Comparison of ENCODE assay signal across 8 cellular contexts in genomic region chr20:35601021-35601973, GRCh38. TPM values are rescaled to one million over a fixed set of nuclear protein-coding genes. Genes with fewer than 3 reads are reported as not detected.
DNase-seq lines count a peak whose midpoint lies in the region; ATAC-seq and TF ChIP-seq lines count a peak whose summit lies in the region.

No MANE protein-coding gene starts in this region.

- H3K9me3 Mint-ChIP-seq in activated T-helper 17 cell treated with anti-CD3 and anti-CD28 coated beads, Interleukin-2, amount 50 U/mL, for 72 hours, result no peaks in the 10 kb centered on the region
- peaks cover 3% of the 10 kb centered on the region for H3K9me3 Mint-ChIP-seq in neural progenitor cell
- no peaks in the 10 kb centered on the region for H3K9me3 Mint-ChIP-seq in stimulated activated naive CD8-positive, alpha-beta T cell treated with anti-CD3 and anti-CD28 coated beads, Interleukin-15, amount 100 ng/mL, for 72 hours

- no peaks in the 10 kb centered on the region for H3K9me2 ChIP-seq in PC-3 (replicated peaks; ENCODE audit: low read length)

- DNase-seq in PC-3 (no peak), fibroblast of the aortic adventitia (ENCODE audit: low read depth) (peak; percentile 67), neural progenitor cell (ENCODE audit: low spot score) (peak; percentile 92)
- DNase-seq in stimulated activated naive CD8-positive, alpha-beta T cell treated with anti-CD3 and anti-CD28 coated beads, Interleukin-15, amount 100 ng/mL, for 72 hours, result peak; percentile 68 to 82

- no peaks in the 10 kb centered on the region for H3K36me3 Mint-ChIP-seq in activated T-helper 17 cell treated with anti-CD3 and anti-CD28 coated beads, Interleukin-2, amount 50 U/mL, for 72 hours (ENCODE audit: low read depth)
- peaks cover 2% of the 10 kb centered on the region for H3K36me3 Mint-ChIP-seq in neural progenitor cell

- H4K20me1 ChIP-seq in PC-3 (ENCODE audit: low read length) (no peaks in the 10 kb centered on the region), neural progenitor cell (ENCODE audit: low read depth) (peaks cover 7% of the 10 kb centered on the region)

- H3K4me3 ChIP-seq in PC-3 (ENCODE audit: low read length) (no peak overlapping the region), fibroblast of the aortic adventitia (ENCODE audit: low read depth, low read length) (peak overlapping the region; percentile 52), neural progenitor cell (peak overlapping the region; percentile 38)

- H3K4me2 ChIP-seq in PC-3 (ENCODE audit: low read length) (no peak overlapping the region), neural progenitor cell (peak overlapping the region; percentile 75)

- H3K4me3 Mint-ChIP-seq in activated T-helper 17 cell treated with anti-CD3 and anti-CD28 coated beads, Interleukin-2, amount 50 U/mL, for 72 hours, result peak overlapping the region; percentile 75
- H3K4me3 Mint-ChIP-seq in neural progenitor cell, result peak overlapping the region; percentile 86
- peak overlapping the region; percentile 73 to 80 for H3K4me3 Mint-ChIP-seq in stimulated activated naive CD8-positive, alpha-beta T cell treated with anti-CD3 and anti-CD28 coated beads, Interleukin-15, amount 100 ng/mL, for 72 hours

- H3K27ac ChIP-seq in C4-2B, result peak overlapping the region; percentile 62
- H3K27ac ChIP-seq in PC-3 (ENCODE audit: low read length), result no peak overlapping the region
- no peak overlapping the region for H3K27ac ChIP-seq in neural progenitor cell

- H3K36me3 ChIP-seq in PC-3 (ENCODE audit: low read depth, low read length), result no peaks in the 10 kb centered on the region; the same call in none of the 2 replicates
- H3K36me3 ChIP-seq in neural progenitor cell, result no peaks in the 10 kb centered on the region

- CTCF ChIA-PET in PC-3 (lab: Charles Lee), result interaction anchor here (0.5 kb wide), 1 partner anchor 117 kb away, joined by 3 read pairs; no protein-coding TSS in a partner anchor

- POLR2A ChIA-PET in PC-3 (lab: Charles Lee; ENCODE audit: unreplicated experiment), result no interaction called here

- TF ChIP-seq CTCF in C4-2B (conservative IDR thresholded peaks at IDR 0.05) (peak; percentile 65), PC-3 (conservative IDR thresholded peaks at IDR 0.05; ENCODE audit: low read depth, low read length) (no peak), fibroblast of the aortic adventitia (IDR thresholded peaks at IDR 0.05; ENCODE audit: insufficient read depth, low read length) (peak; percentile 45), neural progenitor cell (IDR thresholded peaks at IDR 0.05) (peak; percentile 39)

- peaks cover 12% of the 10 kb centered on the region for H3K27me3 Mint-ChIP-seq in activated T-helper 17 cell treated with anti-CD3 and anti-CD28 coated beads, Interleukin-2, amount 50 U/mL, for 72 hours
- peaks cover 24% of the 10 kb centered on the region for H3K27me3 Mint-ChIP-seq in neural progenitor cell (ENCODE audit: insufficient read depth, low read depth)
- peaks cover 64% of the 10 kb centered on the region for H3K27me3 Mint-ChIP-seq in stimulated activated naive CD8-positive, alpha-beta T cell treated with anti-CD3 and anti-CD28 coated beads, Interleukin-15, amount 100 ng/mL, for 72 hours

- H3K4me1 ChIP-seq in PC-3 (ENCODE audit: insufficient read depth, low read length) (peaks cover 6% of the 10 kb centered on the region), neural progenitor cell (peaks cover 7% of the 10 kb centered on the region)

- no peaks in the 10 kb centered on the region for H3K9me3 ChIP-seq in PC-3 (ENCODE audit: low read length)
- H3K9me3 ChIP-seq in neural progenitor cell (ENCODE audit: low read depth), result no peaks in the 10 kb centered on the region

- peaks cover 9% of the 10 kb centered on the region for H3K79me2 ChIP-seq in PC-3 (ENCODE audit: low read length)
- no peaks in the 10 kb centered on the region for H3K79me2 ChIP-seq in neural progenitor cell (ENCODE audit: low read depth)

- H3F3A ChIP-seq in PC-3 (ENCODE audit: low read length, unreplicated experiment) (no peaks in the 10 kb centered on the region), neural progenitor cell (ENCODE audit: low read depth) (no peaks in the 10 kb centered on the region)

- peak; percentile 68 for ATAC-seq in HG02798 (IDR thresholded peaks at IDR 0.05; ENCODE audit: poor library complexity, unreplicated experiment)
- ATAC-seq in PC-3, result peak; percentile 45
- peak; percentile 94 for ATAC-seq in activated T-helper 17 cell treated with anti-CD3 and anti-CD28 coated beads, Interleukin-2, amount 50 U/mL, for 72 hours (replicated peaks)
- ATAC-seq in stimulated activated naive CD8-positive, alpha-beta T cell treated with anti-CD3 and anti-CD28 coated beads, Interleukin-15, amount 100 ng/mL, for 72 hours, result peak; percentile 92
- ATAC-seq in HG02870 (IDR thresholded peaks at IDR 0.05; ENCODE audit: unreplicated experiment), result no peak

- intact Hi-C loops in PC-3 (cut with micrococcal nuclease), result loop anchor here (5.0 kb wide), 1 partner anchor 34 kb away; no protein-coding TSS in a partner anchor

- H3K27me3 ChIP-seq in PC-3 (ENCODE audit: low read length) (no peaks in the 10 kb centered on the region), neural progenitor cell (peaks cover 53% of the 10 kb centered on the region)

- H3K9ac ChIP-seq in PC-3 (ENCODE audit: low read length) (no peak overlapping the region), neural progenitor cell (no peak overlapping the region)

- BruUV-seq in PC-3 (replicated peaks; lab: Mats Ljungman, UMichigan), result no TSS peak

- H3K27ac Mint-ChIP-seq in activated T-helper 17 cell treated with anti-CD3 and anti-CD28 coated beads, Interleukin-2, amount 50 U/mL, for 72 hours, result no peak overlapping the region
- H3K27ac Mint-ChIP-seq in neural progenitor cell, result no peak overlapping the region
- no peak overlapping the region for H3K27ac Mint-ChIP-seq in stimulated activated naive CD8-positive, alpha-beta T cell treated with anti-CD3 and anti-CD28 coated beads, Interleukin-15, amount 100 ng/mL, for 72 hours

- H2AFZ ChIP-seq in PC-3 (ENCODE audit: low read length), result no peak overlapping the region
- H2AFZ ChIP-seq in neural progenitor cell (replicated peaks), result peak overlapping the region; percentile 58

- H3K4me1 Mint-ChIP-seq in activated T-helper 17 cell treated with anti-CD3 and anti-CD28 coated beads, Interleukin-2, amount 50 U/mL, for 72 hours, result no peaks in the 10 kb centered on the region
- H3K4me1 Mint-ChIP-seq in neural progenitor cell, result peaks cover 13% of the 10 kb centered on the region
- peaks cover 27% of the 10 kb centered on the region for H3K4me1 Mint-ChIP-seq in stimulated activated naive CD8-positive, alpha-beta T cell treated with anti-CD3 and anti-CD28 coated beads, Interleukin-15, amount 100 ng/mL, for 72 hours

RNA-seq across cellular contexts. Expression of gene SPAG4, which starts 14.3 kb away (rescaled TPM):
- total RNA-seq in PC-3 (2014; rRNA removed) (7.9 and 9.7 TPM in 2 replicates), fibroblast of the aortic adventitia (ENCODE audit: low replicate concordance) (2.2 and 4.7 TPM in 2 replicates), neural progenitor cell (ENCODE audit: low replicate concordance) (3.3 and 6.9 TPM in 2 replicates)
- total RNA-seq in activated T-helper 17 cell treated with anti-CD3 and anti-CD28 coated beads, Interleukin-2, amount 50 U/mL, for 72 hours, result 10 to 100 TPM in 1 of 2 donors, 1 to 10 TPM in 1; 7.2 to 52.4 TPM

RNA-seq across cellular contexts. Expression of gene ERGIC3, which starts 59.4 kb away (rescaled TPM):
- total RNA-seq in PC-3 (2014; rRNA removed), result 284 and 376 TPM in 2 replicates
- 100 to 1,000 TPM; 133 to 142 TPM for total RNA-seq in activated T-helper 17 cell treated with anti-CD3 and anti-CD28 coated beads, Interleukin-2, amount 50 U/mL, for 72 hours
- 331 and 368 TPM in 2 replicates for total RNA-seq in fibroblast of the aortic adventitia (ENCODE audit: low replicate concordance)
- total RNA-seq in neural progenitor cell (ENCODE audit: low replicate concordance), result 271 and 383 TPM in 2 replicates
